In genomic region chr1:198937231-198938031, GRCh38 we compare ENCODE assay signal across 9 cellular contexts.
DNase-seq lines count a peak whose midpoint lies in the region; ATAC-seq and TF ChIP-seq lines count a peak whose summit lies in the region.
"Had no signal": no experiment of that assay in that cellular context is flagged by ENCODE, and none has a peak within 500 bp of the region (broad histone marks: within the 10 kb centered on the region; RNA-seq: fewer than 3 reads in every experiment).

No MANE protein-coding gene starts in this region.

- H3K4me1 ChIP-seq in urinary bladder (ENCODE audit: insufficient read depth), result no peaks in the 10 kb centered on the region

- TF ChIP-seq CTCF in fibroblast of pulmonary artery (IDR thresholded peaks at IDR 0.05; ENCODE audit: low read length, missing control alignments), result no peak

- H3K4me3 ChIP-seq in fibroblast of pulmonary artery (replicated peaks; ENCODE audit: low read depth, low read length), result peak overlapping the region; percentile 68
- peak overlapping the region; percentile 46 for H3K4me3 ChIP-seq in urinary bladder (ENCODE audit: low read depth, low read length)

- no peaks in the 10 kb centered on the region for H3K27me3 Mint-ChIP-seq in activated T-cell treated with anti-CD3 and anti-CD28 coated beads, Interleukin-2, amount 50 U/mL, for 72 hours (ENCODE audit: low read depth)
- H3K27me3 Mint-ChIP-seq in natural killer cell treated with Interleukin-12 subunit alpha and Interleukin-12 subunit beta and Interleukin-15 and Interleukin-18, amount 100 ng/mL, for 72 hours, result no peaks in the 10 kb centered on the region

- DNase-seq in D341Med (ENCODE audit: low spot score), result peak; percentile 78
- peak; percentile 85 for DNase-seq in NCI-H748 (lab: John Stamatoyannopoulos, UW; ENCODE audit: unreplicated experiment)
- peak; percentile 44 to 49 for DNase-seq in activated T-cell treated with anti-CD3 and anti-CD28 coated beads, Interleukin-2, amount 50 U/mL, for 72 hours
- peak; percentile 96 for DNase-seq in fibroblast of pulmonary artery (ENCODE audit: low read depth)
- DNase-seq in natural killer cell treated with Interleukin-12 subunit alpha and Interleukin-12 subunit beta and Interleukin-15 and Interleukin-18, amount 100 ng/mL, for 72 hours (ENCODE audit: low spot score), result peak; percentile 74

- ATAC-seq in GM19395 (IDR thresholded peaks at IDR 0.05; ENCODE audit: unreplicated experiment) (peak; percentile 91), HG03457 (IDR thresholded peaks at IDR 0.05; ENCODE audit: unreplicated experiment) (peak; percentile 87)
- ATAC-seq in activated T-cell treated with anti-CD3 and anti-CD28 coated beads, Interleukin-2, amount 50 U/mL, for 72 hours (replicated peaks in 1 of 2), result peak; percentile 95 to 96
- peak; percentile 97 for ATAC-seq in natural killer cell treated with Interleukin-12 subunit alpha and Interleukin-12 subunit beta and Interleukin-15 and Interleukin-18, amount 100 ng/mL, for 72 hours

- H3K4me3 Mint-ChIP-seq in activated T-cell treated with anti-CD3 and anti-CD28 coated beads, Interleukin-2, amount 50 U/mL, for 72 hours, result no peak overlapping the region
- no peak overlapping the region for H3K4me3 Mint-ChIP-seq in natural killer cell treated with Interleukin-12 subunit alpha and Interleukin-12 subunit beta and Interleukin-15 and Interleukin-18, amount 100 ng/mL, for 72 hours
- H3K4me3 Mint-ChIP-seq: nephron had no signal

- no peaks in the 10 kb centered on the region for H3K36me3 ChIP-seq in urinary bladder (ENCODE audit: insufficient read depth)

- WGBS in urinary bladder, result 17% methylated on average over 5 of the region's 5 CpGs

- H3K27ac ChIP-seq in urinary bladder (ENCODE audit: low read depth), result no peak overlapping the region

- H3K9me3 Mint-ChIP-seq in activated T-cell treated with anti-CD3 and anti-CD28 coated beads, Interleukin-2, amount 50 U/mL, for 72 hours, result no peaks in the 10 kb centered on the region
- peaks cover 3% of the 10 kb centered on the region for H3K9me3 Mint-ChIP-seq in natural killer cell treated with Interleukin-12 subunit alpha and Interleukin-12 subunit beta and Interleukin-15 and Interleukin-18, amount 100 ng/mL, for 72 hours
- H3K9me3 Mint-ChIP-seq: nephron had no signal

- H3K27ac Mint-ChIP-seq in activated T-cell treated with anti-CD3 and anti-CD28 coated beads, Interleukin-2, amount 50 U/mL, for 72 hours, result peak overlapping the region; percentile 82
- no peak overlapping the region for H3K27ac Mint-ChIP-seq in natural killer cell treated with Interleukin-12 subunit alpha and Interleukin-12 subunit beta and Interleukin-15 and Interleukin-18, amount 100 ng/mL, for 72 hours

- H3K4me1 Mint-ChIP-seq in activated T-cell treated with anti-CD3 and anti-CD28 coated beads, Interleukin-2, amount 50 U/mL, for 72 hours (ENCODE audit: low read depth), result peaks cover 20% of the 10 kb centered on the region
- H3K4me1 Mint-ChIP-seq in natural killer cell treated with Interleukin-12 subunit alpha and Interleukin-12 subunit beta and Interleukin-15 and Interleukin-18, amount 100 ng/mL, for 72 hours (ENCODE audit: low read depth in 2 of 2), result peaks cover 10 to 12% of the 10 kb centered on the region in 2 donors

- H3K36me3 Mint-ChIP-seq in activated T-cell treated with anti-CD3 and anti-CD28 coated beads, Interleukin-2, amount 50 U/mL, for 72 hours (ENCODE audit: insufficient read depth in 2 of 2), result peaks cover 0 to 2% of the 10 kb centered on the region in 2 donors
- H3K36me3 Mint-ChIP-seq in natural killer cell treated with Interleukin-12 subunit alpha and Interleukin-12 subunit beta and Interleukin-15 and Interleukin-18, amount 100 ng/mL, for 72 hours, result peaks cover 11% of the 10 kb centered on the region
